Comparison of ENCODE assay signal across 14 cellular contexts in genomic region chr5:118937393-118938061, GRCh38. TPM values are rescaled to one million over a fixed set of nuclear protein-coding genes. Genes with fewer than 3 reads are reported as not detected.
DNase-seq lines count a peak whose midpoint lies in the region; ATAC-seq and TF ChIP-seq lines count a peak whose summit lies in the region.
"Had no signal": no experiment of that assay in that cellular context is flagged by ENCODE, and none has a peak within 500 bp of the region (broad histone marks: within the 10 kb centered on the region; RNA-seq: fewer than 3 reads in every experiment).

No MANE protein-coding gene starts in this region.

- WGBS in psoas muscle, 3 donors = 58 to 62% (median 59%) methylated on average over 3 of the region's 3 CpGs

- peak; percentile 10 for DNase-seq in HuH-7 (ENCODE audit: low spot score)
- DNase-seq in left colon = no peak
- no peak for DNase-seq in psoas muscle
- DNase-seq in dedifferentiated amniotic fluid mesenchymal stem cell (ENCODE audit: extremely low spot score) = no peak
- DNase-seq in HK-2 (ENCODE audit: unreplicated experiment) = no peak
- no peak for DNase-seq in NCI-H1694 (lab: John Stamatoyannopoulos, UW)
- DNase-seq: activated CD8-positive, alpha-beta memory T cell treated with anti-CD3 and anti-CD28 coated beads, Interleukin-2, amount 50 U/mL, for 4 hours; foreskin keratinocyte; stimulated activated CD4-positive, alpha-beta T cell treated with anti-CD3 and anti-CD28 coated beads, Interleukin-2, amount 100 ng/mL, for 48 hours; stimulated activated naive CD4-positive, alpha-beta T cell treated with Interleukin-2 at 50 U/mL for 16 hours had no signal

- no peaks in the 10 kb centered on the region for H3K9me3 ChIP-seq in psoas muscle
- H3K9me3 ChIP-seq: BLaER1, prostate gland had no signal

- no peaks in the 10 kb centered on the region for H3K4me1 ChIP-seq in psoas muscle
- H3K4me1 ChIP-seq: BLaER1, foreskin keratinocyte, prostate gland had no signal

- H3K36me3 ChIP-seq in psoas muscle (ENCODE audit: insufficient read depth in 1 of 2, low read depth in 1 of 2) = peaks cover 0 to 8% of the 10 kb centered on the region in 2 donors
- H3K36me3 ChIP-seq: BLaER1, prostate gland had no signal

- H3K4me3 ChIP-seq in psoas muscle = no peak overlapping the region
- H3K4me3 ChIP-seq: BLaER1, prostate gland had no signal

- intact Hi-C loops in left colon (cut with DNase I, micrococcal nuclease) = no loop called here
- intact Hi-C loops in psoas muscle (cut with DNase I) = no loop called here

- TF ChIP-seq CTCF in psoas muscle (IDR thresholded peaks at IDR 0.05) = no peak

- no peaks in the 10 kb centered on the region for H3K27me3 ChIP-seq in psoas muscle (ENCODE audit: insufficient read depth in 3 of 3, low read length in 2 of 3)
- H3K27me3 ChIP-seq: BLaER1, foreskin keratinocyte had no signal

- ATAC-seq in GM18511 (IDR thresholded peaks at IDR 0.05; ENCODE audit: unreplicated experiment) (peak; percentile 74), GM21723 (IDR thresholded peaks at IDR 0.05; ENCODE audit: unreplicated experiment) (peak; percentile 44), left colon (peak; percentile 47), psoas muscle (no peak)
- ATAC-seq: foreskin keratinocyte had no signal

- no peak overlapping the region for H3K27ac ChIP-seq in psoas muscle
- H3K27ac ChIP-seq: BLaER1, foreskin keratinocyte, prostate gland had no signal

RNA-seq across cellular contexts. Expression of gene DTWD2, which starts 50.8 kb away (rescaled TPM):
- total RNA-seq in left colon = 10 to 100 TPM; 11.9 to 12.4 TPM
- 1 to 10 TPM; 5.5 to 9.3 (median 6.8) TPM for total RNA-seq in psoas muscle
- polyA plus RNA-seq in psoas muscle = 1 to 10 TPM; 1.4 to 2.5 (median 2.4) TPM

Comparison
In these comparisons a context has a peak if more than half of its experiments do, and no peak if none do; other contexts are left out.
1. ATAC-seq: peak in GM18511 (single experiment), GM21723 (single experiment) and left colon (single experiment); none in psoas muscle (0 of 4).